Comparison of ENCODE assay signal across 1 cellular context in genomic region chrX:39729834-39730670, GRCh38.
TF ChIP-seq lines count a peak whose summit lies in the region.

No MANE protein-coding gene starts in this region.

TF ChIP-seq in WTC11, 78 proteins besides CTCF, POLR2A, EP300 and RAD21 (continued from another document):
- TF ChIP-seq IRF2 (CRISPR knock-in tag; IDR thresholded peaks at IDR 0.05; ENCODE audit: borderline replicate concordance, low read depth) = no peak
